In genomic region chr4:121138445-121138844, GRCh38 we compare ENCODE assay signal across 26 cellular contexts. TPM values are rescaled to one million over a fixed set of nuclear protein-coding genes. Genes with fewer than 3 reads are reported as not detected.
DNase-seq lines count a peak whose midpoint lies in the region; ATAC-seq and TF ChIP-seq lines count a peak whose summit lies in the region.
"Had no signal": no experiment of that assay in that cellular context is flagged by ENCODE, and none has a peak within 500 bp of the region (broad histone marks: within the 10 kb centered on the region; RNA-seq: fewer than 3 reads in every experiment).

No MANE protein-coding gene starts in this region.

- peak overlapping the region; percentile 17 for H3K4me3 Mint-ChIP-seq in activated T-cell treated with anti-CD3 and anti-CD28 coated beads, Interleukin-2, amount 50 U/mL, for 24 hours
- no peak overlapping the region for H3K4me3 Mint-ChIP-seq in HFFc6
- peak overlapping the region; percentile 75 for H3K4me3 Mint-ChIP-seq in activated naive CD8-positive, alpha-beta T cell
- no peak overlapping the region for H3K4me3 Mint-ChIP-seq in stimulated activated memory B cell treated with anti-CD40 and anti-IgM and Interleukin-4, amounts not matched to agents 10 μg/mL and 1 μg/mL and 100 μg/mL, for 72 hours
- H3K4me3 Mint-ChIP-seq: central memory CD8-positive, alpha-beta T cell; type B pancreatic cell had no signal

- ATAC-seq in stimulated activated memory B cell treated with anti-CD40 and anti-IgM and Interleukin-4, amounts not matched to agents 10 μg/mL and 1 μg/mL and 100 μg/mL, for 72 hours: no peak
- no peak for ATAC-seq in GM21526 (IDR thresholded peaks at IDR 0.05; ENCODE audit: low FRiP score, unreplicated experiment)
- ATAC-seq: HCT116, left cardiac atrium had no signal

- DNase-seq in activated T-cell treated with anti-CD3 and anti-CD28 coated beads, Interleukin-2, amount 50 U/mL, for 24 hours: no peak
- DNase-seq in activated T-cell treated with anti-CD3 and anti-CD28 coated beads, Interleukin-2, amount 50 U/mL, for 1 hour: no peak
- no peak for DNase-seq in HFFc6
- no peak for DNase-seq in substantia nigra (lab: John Stamatoyannopoulos, UW)
- no peak for DNase-seq in AG08396 (ENCODE audit: low spot score)
- DNase-seq: ACHN, activated gamma-delta T cell treated with Interleukin-2 at 50 U/mL for 16 hours, C1 segment of cervical spinal cord, GDM1, head of caudate nucleus, left cardiac atrium, NCI-H1092 treated with DMSO at 0.1 percent for 48 hours, NCI-H1930, NCI-H226, NCI-H748 treated with DMSO at 0.1 percent for 48 hours, occipital lobe, small intestine, stomach had no signal

- no peak for TF ChIP-seq CTCF in HFFc6 (IDR thresholded peaks at IDR 0.05)

- H3K27ac ChIP-seq in substantia nigra (ENCODE audit: low read depth, low read length, poor library complexity, severe bottlenecking): no peak overlapping the region
- H3K27ac ChIP-seq: stomach had no signal

- H3K9me3 Mint-ChIP-seq in activated T-cell treated with anti-CD3 and anti-CD28 coated beads, Interleukin-2, amount 50 U/mL, for 24 hours: peaks cover 2% of the 10 kb centered on the region
- H3K9me3 Mint-ChIP-seq in HFFc6: no peaks in the 10 kb centered on the region
- H3K9me3 Mint-ChIP-seq in activated naive CD8-positive, alpha-beta T cell (ENCODE audit: low read depth): no peaks in the 10 kb centered on the region
- H3K9me3 Mint-ChIP-seq in stimulated activated memory B cell treated with anti-CD40 and anti-IgM and Interleukin-4, amounts not matched to agents 10 μg/mL and 1 μg/mL and 100 μg/mL, for 72 hours: no peaks in the 10 kb centered on the region
- H3K9me3 Mint-ChIP-seq: central memory CD8-positive, alpha-beta T cell; type B pancreatic cell had no signal

- H3K36me3 Mint-ChIP-seq in activated T-cell treated with anti-CD3 and anti-CD28 coated beads, Interleukin-2, amount 50 U/mL, for 24 hours (ENCODE audit: low read depth): peaks cover 24% of the 10 kb centered on the region
- H3K36me3 Mint-ChIP-seq in HFFc6 (ENCODE audit: low read depth): no peaks in the 10 kb centered on the region
- H3K36me3 Mint-ChIP-seq in activated naive CD8-positive, alpha-beta T cell: peaks cover 2% of the 10 kb centered on the region
- H3K36me3 Mint-ChIP-seq in stimulated activated memory B cell treated with anti-CD40 and anti-IgM and Interleukin-4, amounts not matched to agents 10 μg/mL and 1 μg/mL and 100 μg/mL, for 72 hours: no peaks in the 10 kb centered on the region
- H3K36me3 Mint-ChIP-seq: type B pancreatic cell had no signal

- peak overlapping the region; percentile 62 for H3K27ac Mint-ChIP-seq in activated T-cell treated with anti-CD3 and anti-CD28 coated beads, Interleukin-2, amount 50 U/mL, for 24 hours
- H3K27ac Mint-ChIP-seq in HFFc6: peak overlapping the region; percentile 89
- H3K27ac Mint-ChIP-seq in activated naive CD8-positive, alpha-beta T cell: peak overlapping the region; percentile 90
- peak overlapping the region; percentile 37 for H3K27ac Mint-ChIP-seq in stimulated activated memory B cell treated with anti-CD40 and anti-IgM and Interleukin-4, amounts not matched to agents 10 μg/mL and 1 μg/mL and 100 μg/mL, for 72 hours
- H3K27ac Mint-ChIP-seq: type B pancreatic cell had no signal

- H3K4me1 Mint-ChIP-seq in activated T-cell treated with anti-CD3 and anti-CD28 coated beads, Interleukin-2, amount 50 U/mL, for 24 hours (ENCODE audit: low read depth): peaks cover 54% of the 10 kb centered on the region
- peaks cover 53% of the 10 kb centered on the region for H3K4me1 Mint-ChIP-seq in HFFc6 (ENCODE audit: low read depth)
- peaks cover 72% of the 10 kb centered on the region for H3K4me1 Mint-ChIP-seq in activated naive CD8-positive, alpha-beta T cell (ENCODE audit: low read depth)
- H3K4me1 Mint-ChIP-seq in stimulated activated memory B cell treated with anti-CD40 and anti-IgM and Interleukin-4, amounts not matched to agents 10 μg/mL and 1 μg/mL and 100 μg/mL, for 72 hours: peaks cover 6% of the 10 kb centered on the region

- no peaks in the 10 kb centered on the region for H3K27me3 Mint-ChIP-seq in activated T-cell treated with anti-CD3 and anti-CD28 coated beads, Interleukin-2, amount 50 U/mL, for 24 hours
- H3K27me3 Mint-ChIP-seq in HFFc6 (ENCODE audit: insufficient read depth): no peaks in the 10 kb centered on the region
- H3K27me3 Mint-ChIP-seq in activated naive CD8-positive, alpha-beta T cell: no peaks in the 10 kb centered on the region
- no peaks in the 10 kb centered on the region for H3K27me3 Mint-ChIP-seq in stimulated activated memory B cell treated with anti-CD40 and anti-IgM and Interleukin-4, amounts not matched to agents 10 μg/mL and 1 μg/mL and 100 μg/mL, for 72 hours
- H3K27me3 Mint-ChIP-seq: central memory CD8-positive, alpha-beta T cell had no signal

RNA-seq across cellular contexts. Expression of gene TNIP3, which starts 25.7 kb away (rescaled TPM):
- under 1 TPM; 0.31 to 0.70 (median 0.47) TPM for total RNA-seq in HFFc6 (2021; fragmentation: NEBNext Ultra II Directional; extraction: Animal tissue kit (Norgen Biotek cat#: 25700))
- total RNA-seq: LHCN-M2, myocyte had no signal

Comparison
In these comparisons a context has a peak if more than half of its experiments do, and no peak if none do; other contexts are left out.
1. H3K27ac Mint-ChIP-seq: peak in every context shown above with its lines; median percentile 90 in activated naive CD8-positive, alpha-beta T cell; 89 in HFFc6; 62 in activated T-cell treated with anti-CD3 and anti-CD28 coated beads, Interleukin-2, amount 50 U/mL, for 24 hours; 37 in stimulated activated memory B cell treated with anti-CD40 and anti-IgM and Interleukin-4, amounts not matched to agents 10 μg/mL and 1 μg/mL and 100 μg/mL, for 72 hours.
2. H3K4me3 Mint-ChIP-seq: peak in activated T-cell treated with anti-CD3 and anti-CD28 coated beads, Interleukin-2, amount 50 U/mL, for 24 hours (single experiment) and activated naive CD8-positive, alpha-beta T cell (single experiment); none in HFFc6 (single experiment) and stimulated activated memory B cell treated with anti-CD40 and anti-IgM and Interleukin-4, amounts not matched to agents 10 μg/mL and 1 μg/mL and 100 μg/mL, for 72 hours (single experiment).